Comparison of ENCODE assay signal across 8 cellular contexts in genomic region chr4:1581164-1581894, GRCh38.
DNase-seq lines count a peak whose midpoint lies in the region; ATAC-seq and TF ChIP-seq lines count a peak whose summit lies in the region.
"Not testable (repeated sequence)": the region's sequence is repeated elsewhere in the genome, so short reads cannot be mapped to it uniquely, and the experiment has no call there.

No MANE protein-coding gene starts in this region.

- intact Hi-C loops in esophagus squamous epithelium (cut with DNase I) = not testable (repeated sequence)

- not testable (repeated sequence) for H3K27ac ChIP-seq in HUES48 (ENCODE audit: low read depth, low read length)
- peak overlapping the region in 3 of 4 donors; percentile 30 to 60 (median 42) for H3K27ac ChIP-seq in esophagus squamous epithelium

- H3K27me3 ChIP-seq in HUES48 (ENCODE audit: control insufficient read depth, insufficient read depth, low read length) = not testable (repeated sequence)
- peaks cover 0 to 17% (median 0%) of the 10 kb centered on the region in 4 donors for H3K27me3 ChIP-seq in esophagus squamous epithelium

- not testable (repeated sequence) for H3K9me3 ChIP-seq in HUES48 (ENCODE audit: control insufficient read depth, insufficient read depth, low read length); esophagus squamous epithelium

- TF ChIP-seq POLR2A in esophagus squamous epithelium (IDR thresholded peaks at IDR 0.05) = not testable (repeated sequence)

- TF ChIP-seq CTCF in esophagus squamous epithelium (IDR thresholded peaks at IDR 0.05) = not testable (repeated sequence)

- DNase-seq in CD1c-positive myeloid dendritic cell (ENCODE audit: extremely low spot score) (peak; percentile 95), SW480 (ENCODE audit: low spot score) (peak; percentile 86), esophagus squamous epithelium (lab: John Stamatoyannopoulos, UW) (peak; percentile 76), mucosa of gallbladder (ENCODE audit: low spot score) (peak; percentile 90)
- DNase-seq in activated effector memory CD4-positive, alpha-beta T cell treated with Interleukin-2 at 50 U/mL for 16 hours = peak; percentile 85
- DNase-seq in stimulated activated CD8-positive, alpha-beta memory T cell treated with anti-CD3 and anti-CD28 coated beads, Interleukin-15, amount 100 ng/mL, for 4 hours (ENCODE audit: low read depth in 2 of 2) = peak; percentile 77 to 81

- not testable (repeated sequence) for H3K36me3 ChIP-seq in HUES48 (ENCODE audit: control insufficient read depth, insufficient read depth, low read length); esophagus squamous epithelium

- H3K4me1 ChIP-seq in HUES48 (ENCODE audit: control insufficient read depth, insufficient read depth, low read length) (peaks cover 17% of the 10 kb centered on the region), esophagus squamous epithelium (peaks cover 9 to 27% (median 14%) of the 10 kb centered on the region in 3 donors)

- WGBS in esophagus squamous epithelium, 2 donors = 37 to 41% methylated on average over 6 to 10 of the region's 15 CpGs

- H3K4me3 ChIP-seq in HUES48 (ENCODE audit: low read depth, low read length) = peak overlapping the region; percentile 32; the same call in 1 of the 2 replicates
- not testable (repeated sequence) for H3K4me3 ChIP-seq in esophagus squamous epithelium

- peak; percentile 62 for ATAC-seq in GM21423 (IDR thresholded peaks at IDR 0.05; ENCODE audit: unreplicated experiment)

- H3K9ac ChIP-seq in HUES48 (ENCODE audit: low read depth, low read length) = not testable (repeated sequence)
